Comparison of ENCODE assay signal across 1 cellular context in genomic region chr1:27341525-27342252, GRCh38.
TF ChIP-seq lines count a peak whose summit lies in the region.

A gene with protein sequence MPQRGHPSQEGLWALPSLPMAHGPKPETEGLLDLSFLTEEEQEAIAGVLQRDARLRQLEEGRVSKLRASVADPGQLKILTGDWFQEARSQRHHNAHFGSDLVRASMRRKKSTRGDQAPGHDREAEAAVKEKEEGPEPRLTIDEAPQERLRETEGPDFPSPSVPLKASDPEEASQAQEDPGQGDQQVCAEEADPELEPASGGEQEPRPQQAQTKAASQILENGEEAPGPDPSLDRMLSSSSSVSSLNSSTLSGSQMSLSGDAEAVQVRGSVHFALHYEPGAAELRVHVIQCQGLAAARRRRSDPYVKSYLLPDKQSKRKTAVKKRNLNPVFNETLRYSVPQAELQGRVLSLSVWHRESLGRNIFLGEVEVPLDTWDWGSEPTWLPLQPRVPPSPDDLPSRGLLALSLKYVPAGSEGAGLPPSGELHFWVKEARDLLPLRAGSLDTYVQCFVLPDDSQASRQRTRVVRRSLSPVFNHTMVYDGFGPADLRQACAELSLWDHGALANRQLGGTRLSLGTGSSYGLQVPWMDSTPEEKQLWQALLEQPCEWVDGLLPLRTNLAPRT (plus strand): TSS chr1:27342022. CDS start chr1:27345335, 3,313 bp downstream.

TF ChIP-seq in HepG2, 621 proteins besides CTCF, POLR2A, EP300 and RAD21 (continued from another document and continues in another):
- TF ChIP-seq PBX2 (CRISPR knock-in tag; IDR thresholded peaks at IDR 0.05) (no peak), ZFP36L1 (CRISPR knock-in tag; IDR thresholded peaks at IDR 0.05) (no peak), SKI (IDR thresholded peaks at IDR 0.05; ENCODE audit: partially characterized antibody) (no peak), HHEX (CRISPR knock-in tag; IDR thresholded peaks at IDR 0.05) (no peak), ZNF784 (CRISPR knock-in tag; IDR thresholded peaks at IDR 0.05; ENCODE audit: borderline replicate concordance) (no peak), NFIB (CRISPR knock-in tag; IDR thresholded peaks at IDR 0.05; ENCODE audit: borderline replicate concordance) (no peak), ISL2 (CRISPR knock-in tag; IDR thresholded peaks at IDR 0.05) (peak; percentile 54; the same call in 1 of the 2 replicates), NFE2L1 (CRISPR knock-in tag; IDR thresholded peaks at IDR 0.05; ENCODE audit: borderline replicate concordance) (no peak), ZNF136 (CRISPR knock-in tag; IDR thresholded peaks at IDR 0.05; ENCODE audit: low read depth) (no peak), ZNF569 (CRISPR knock-in tag; IDR thresholded peaks at IDR 0.05; ENCODE audit: borderline replicate concordance) (no peak), ZNF562 (CRISPR knock-in tag; IDR thresholded peaks at IDR 0.05; ENCODE audit: borderline replicate concordance) (no peak), ZNF878 (CRISPR knock-in tag; IDR thresholded peaks at IDR 0.05) (no peak), ZNF207 (IDR thresholded peaks at IDR 0.05; ENCODE audit: borderline replicate concordance) (no peak), PHF5A (CRISPR knock-in tag; IDR thresholded peaks at IDR 0.05; ENCODE audit: low read depth, unreplicated experiment) (no peak), KIAA2018 (CRISPR knock-in tag; IDR thresholded peaks at IDR 0.05; ENCODE audit: borderline replicate concordance) (no peak), GABPB1 (CRISPR knock-in tag; IDR thresholded peaks at IDR 0.05) (peak; percentile 79), ZNF484 (CRISPR knock-in tag; IDR thresholded peaks at IDR 0.05; ENCODE audit: borderline replicate concordance, low read depth) (no peak), ZBTB38 (CRISPR knock-in tag; IDR thresholded peaks at IDR 0.05) (0 out of 2 replicates have a peak, but pooled peaks have one; percentile 64), ZEB1 (IDR thresholded peaks at IDR 0.05; ENCODE audit: insufficient replicate concordance, low read depth) (peak; percentile 40), ZNF501 (CRISPR knock-in tag; IDR thresholded peaks at IDR 0.05) (no peak; the same call in 1 of the 2 replicates), CC2D1A (CRISPR knock-in tag; IDR thresholded peaks at IDR 0.05) (no peak), ZKSCAN1 (IDR thresholded peaks at IDR 0.05; ENCODE audit: low read length) (no peak), MIER3 (CRISPR knock-in tag; IDR thresholded peaks at IDR 0.05; ENCODE audit: borderline replicate concordance) (no peak), KLF13 (CRISPR knock-in tag; IDR thresholded peaks at IDR 0.05) (no peak), HOXA7 (CRISPR knock-in tag; IDR thresholded peaks at IDR 0.05) (no peak), ZNF263 (CRISPR knock-in tag; IDR thresholded peaks at IDR 0.05) (peak; percentile 54; the same call in 1 of the 2 replicates), NR1H2 (CRISPR knock-in tag; IDR thresholded peaks at IDR 0.05; ENCODE audit: borderline replicate concordance, low read depth) (no peak), ZKSCAN8 (CRISPR knock-in tag; IDR thresholded peaks at IDR 0.05; ENCODE audit: borderline replicate concordance) (no peak), NR2C2 (CRISPR knock-in tag; IDR thresholded peaks at IDR 0.05; ENCODE audit: borderline replicate concordance) (no peak)
- TF ChIP-seq, protein P1, sequence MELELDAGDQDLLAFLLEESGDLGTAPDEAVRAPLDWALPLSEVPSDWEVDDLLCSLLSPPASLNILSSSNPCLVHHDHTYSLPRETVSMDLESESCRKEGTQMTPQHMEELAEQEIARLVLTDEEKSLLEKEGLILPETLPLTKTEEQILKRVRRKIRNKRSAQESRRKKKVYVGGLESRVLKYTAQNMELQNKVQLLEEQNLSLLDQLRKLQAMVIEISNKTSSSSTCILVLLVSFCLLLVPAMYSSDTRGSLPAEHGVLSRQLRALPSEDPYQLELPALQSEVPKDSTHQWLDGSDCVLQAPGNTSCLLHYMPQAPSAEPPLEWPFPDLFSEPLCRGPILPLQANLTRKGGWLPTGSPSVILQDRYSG (CRISPR knock-in tag; IDR thresholded peaks at IDR 0.05), result no peak
- TF ChIP-seq, protein P2, sequence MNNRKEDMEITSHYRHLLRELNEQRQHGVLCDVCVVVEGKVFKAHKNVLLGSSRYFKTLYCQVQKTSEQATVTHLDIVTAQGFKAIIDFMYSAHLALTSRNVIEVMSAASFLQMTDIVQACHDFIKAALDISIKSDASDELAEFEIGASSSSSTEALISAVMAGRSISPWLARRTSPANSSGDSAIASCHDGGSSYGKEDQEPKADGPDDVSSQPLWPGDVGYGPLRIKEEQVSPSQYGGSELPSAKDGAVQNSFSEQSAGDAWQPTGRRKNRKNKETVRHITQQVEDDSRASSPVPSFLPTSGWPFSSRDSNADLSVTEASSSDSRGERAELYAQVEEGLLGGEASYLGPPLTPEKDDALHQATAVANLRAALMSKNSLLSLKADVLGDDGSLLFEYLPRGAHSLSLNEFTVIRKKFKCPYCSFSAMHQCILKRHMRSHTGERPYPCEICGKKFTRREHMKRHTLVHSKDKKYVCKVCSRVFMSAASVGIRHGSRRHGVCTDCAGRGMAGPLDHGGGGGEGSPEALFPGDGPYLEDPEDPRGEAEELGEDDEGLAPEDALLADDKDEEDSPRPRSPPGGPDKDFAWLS (CRISPR knock-in tag; IDR thresholded peaks at IDR 0.05; ENCODE audit: borderline replicate concordance), result no peak
- TF ChIP-seq, protein P3, sequence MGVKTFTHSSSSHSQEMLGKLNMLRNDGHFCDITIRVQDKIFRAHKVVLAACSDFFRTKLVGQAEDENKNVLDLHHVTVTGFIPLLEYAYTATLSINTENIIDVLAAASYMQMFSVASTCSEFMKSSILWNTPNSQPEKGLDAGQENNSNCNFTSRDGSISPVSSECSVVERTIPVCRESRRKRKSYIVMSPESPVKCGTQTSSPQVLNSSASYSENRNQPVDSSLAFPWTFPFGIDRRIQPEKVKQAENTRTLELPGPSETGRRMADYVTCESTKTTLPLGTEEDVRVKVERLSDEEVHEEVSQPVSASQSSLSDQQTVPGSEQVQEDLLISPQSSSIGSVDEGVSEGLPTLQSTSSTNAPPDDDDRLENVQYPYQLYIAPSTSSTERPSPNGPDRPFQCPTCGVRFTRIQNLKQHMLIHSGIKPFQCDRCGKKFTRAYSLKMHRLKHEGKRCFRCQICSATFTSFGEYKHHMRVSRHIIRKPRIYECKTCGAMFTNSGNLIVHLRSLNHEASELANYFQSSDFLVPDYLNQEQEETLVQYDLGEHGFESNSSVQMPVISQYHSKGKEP (CRISPR knock-in tag; IDR thresholded peaks at IDR 0.05), result no peak
- TF ChIP-seq, protein P4, sequence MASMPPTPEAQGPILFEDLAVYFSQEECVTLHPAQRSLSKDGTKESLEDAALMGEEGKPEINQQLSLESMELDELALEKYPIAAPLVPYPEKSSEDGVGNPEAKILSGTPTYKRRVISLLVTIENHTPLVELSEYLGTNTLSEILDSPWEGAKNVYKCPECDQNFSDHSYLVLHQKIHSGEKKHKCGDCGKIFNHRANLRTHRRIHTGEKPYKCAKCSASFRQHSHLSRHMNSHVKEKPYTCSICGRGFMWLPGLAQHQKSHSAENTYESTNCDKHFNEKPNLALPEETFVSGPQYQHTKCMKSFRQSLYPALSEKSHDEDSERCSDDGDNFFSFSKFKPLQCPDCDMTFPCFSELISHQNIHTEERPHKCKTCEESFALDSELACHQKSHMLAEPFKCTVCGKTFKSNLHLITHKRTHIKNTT (CRISPR knock-in tag; IDR thresholded peaks at IDR 0.05), result no peak
- TF ChIP-seq, protein P5, sequence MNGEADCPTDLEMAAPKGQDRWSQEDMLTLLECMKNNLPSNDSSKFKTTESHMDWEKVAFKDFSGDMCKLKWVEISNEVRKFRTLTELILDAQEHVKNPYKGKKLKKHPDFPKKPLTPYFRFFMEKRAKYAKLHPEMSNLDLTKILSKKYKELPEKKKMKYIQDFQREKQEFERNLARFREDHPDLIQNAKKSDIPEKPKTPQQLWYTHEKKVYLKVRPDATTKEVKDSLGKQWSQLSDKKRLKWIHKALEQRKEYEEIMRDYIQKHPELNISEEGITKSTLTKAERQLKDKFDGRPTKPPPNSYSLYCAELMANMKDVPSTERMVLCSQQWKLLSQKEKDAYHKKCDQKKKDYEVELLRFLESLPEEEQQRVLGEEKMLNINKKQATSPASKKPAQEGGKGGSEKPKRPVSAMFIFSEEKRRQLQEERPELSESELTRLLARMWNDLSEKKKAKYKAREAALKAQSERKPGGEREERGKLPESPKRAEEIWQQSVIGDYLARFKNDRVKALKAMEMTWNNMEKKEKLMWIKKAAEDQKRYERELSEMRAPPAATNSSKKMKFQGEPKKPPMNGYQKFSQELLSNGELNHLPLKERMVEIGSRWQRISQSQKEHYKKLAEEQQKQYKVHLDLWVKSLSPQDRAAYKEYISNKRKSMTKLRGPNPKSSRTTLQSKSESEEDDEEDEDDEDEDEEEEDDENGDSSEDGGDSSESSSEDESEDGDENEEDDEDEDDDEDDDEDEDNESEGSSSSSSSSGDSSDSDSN (CRISPR knock-in tag; IDR thresholded peaks at IDR 0.05), result peak; percentile 83
- TF ChIP-seq, protein P6, sequence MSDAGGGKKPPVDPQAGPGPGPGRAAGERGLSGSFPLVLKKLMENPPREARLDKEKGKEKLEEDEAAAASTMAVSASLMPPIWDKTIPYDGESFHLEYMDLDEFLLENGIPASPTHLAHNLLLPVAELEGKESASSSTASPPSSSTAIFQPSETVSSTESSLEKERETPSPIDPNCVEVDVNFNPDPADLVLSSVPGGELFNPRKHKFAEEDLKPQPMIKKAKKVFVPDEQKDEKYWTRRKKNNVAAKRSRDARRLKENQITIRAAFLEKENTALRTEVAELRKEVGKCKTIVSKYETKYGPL (CRISPR knock-in tag; IDR thresholded peaks at IDR 0.05), result no peak
